Comparison of ENCODE assay signal across 1 cellular context in genomic region chr14:102421366-102422057, GRCh38.
TF ChIP-seq lines count a peak whose summit lies in the region.

No MANE protein-coding gene starts in this region.

TF ChIP-seq in WTC11, 78 proteins besides CTCF, POLR2A, EP300 and RAD21 (continued from another document):
- TF ChIP-seq MAX (CRISPR knock-in tag; IDR thresholded peaks at IDR 0.05) (no peak), ESRRA (CRISPR knock-in tag; IDR thresholded peaks at IDR 0.05; ENCODE audit: borderline replicate concordance) (no peak), ETV6 (CRISPR knock-in tag; IDR thresholded peaks at IDR 0.05) (no peak), ZNF138 (CRISPR knock-in tag; conservative IDR thresholded peaks at IDR 0.05) (no peak), SOX15 (CRISPR knock-in tag; IDR thresholded peaks at IDR 0.05) (no peak), CBFB (CRISPR knock-in tag; IDR thresholded peaks at IDR 0.05; ENCODE audit: low read depth) (no peak), OVOL2 (CRISPR knock-in tag; IDR thresholded peaks at IDR 0.05; ENCODE audit: borderline replicate concordance) (no peak), JAZF1 (CRISPR knock-in tag; IDR thresholded peaks at IDR 0.05) (no peak), ATF3 (CRISPR knock-in tag; conservative IDR thresholded peaks at IDR 0.05) (no peak), RELA (CRISPR knock-in tag; IDR thresholded peaks at IDR 0.05; ENCODE audit: borderline replicate concordance) (no peak)
